In genomic region chr20:5504061-5504739, GRCh38 we compare ENCODE assay signal across 9 cellular contexts.
DNase-seq lines count a peak whose midpoint lies in the region; ATAC-seq lines count a peak whose summit lies in the region.
"Had no signal": no experiment of that assay in that cellular context is flagged by ENCODE, and none has a peak within 500 bp of the region (broad histone marks: within the 10 kb centered on the region; RNA-seq: fewer than 3 reads in every experiment).

No MANE protein-coding gene starts in this region.

- no peaks in the 10 kb centered on the region for H3K4me1 ChIP-seq in iPS-20b (ENCODE audit: insufficient read depth, low read length)

- no peaks in the 10 kb centered on the region for H3K27me3 ChIP-seq in iPS-20b (ENCODE audit: insufficient read depth, low read length)

- H3K27ac ChIP-seq in iPS-20b (ENCODE audit: low read length) (no peak overlapping the region), skin epidermis (peak overlapping the region in 11 of 21 experiments; percentile 12 to 80 (median 57))
- H3K27ac ChIP-seq: KMS-11 had no signal

- H3K4me3 ChIP-seq in iPS-20b (ENCODE audit: low read length) (peak overlapping the region; percentile 58; the same call in 1 of the 2 replicates), skin epidermis (peak overlapping the region; percentile 34 to 48 (median 41))

- ATAC-seq in HG02981 (IDR thresholded peaks at IDR 0.05; ENCODE audit: unreplicated experiment) (peak; percentile 66), HG03039 (IDR thresholded peaks at IDR 0.05; ENCODE audit: unreplicated experiment) (no peak), GM18870 (IDR thresholded peaks at IDR 0.05; ENCODE audit: unreplicated experiment) (no peak), HG02938 (IDR thresholded peaks at IDR 0.05; ENCODE audit: unreplicated experiment) (no peak)

- H3K9me3 ChIP-seq in iPS-20b (ENCODE audit: insufficient read depth, low read depth, low read length): no peaks in the 10 kb centered on the region

- no peaks in the 10 kb centered on the region for H3K36me3 ChIP-seq in iPS-20b (ENCODE audit: insufficient read depth, low read depth, low read length)

- peak; percentile 25 for DNase-seq in DMS79 treated with DMSO at 0.1 percent for 48 hours (lab: John Stamatoyannopoulos, UW)
- peak in 57 of 58 donors; percentile 2 to 85 (median 55) for DNase-seq in anterior cingulate cortex (lab: John Stamatoyannopoulos, UW)

- no peak overlapping the region for H3K9ac ChIP-seq in iPS-20b (ENCODE audit: low read depth, low read length)
- H3K9ac ChIP-seq: KMS-11 had no signal
